In the genomic region with DNA sequence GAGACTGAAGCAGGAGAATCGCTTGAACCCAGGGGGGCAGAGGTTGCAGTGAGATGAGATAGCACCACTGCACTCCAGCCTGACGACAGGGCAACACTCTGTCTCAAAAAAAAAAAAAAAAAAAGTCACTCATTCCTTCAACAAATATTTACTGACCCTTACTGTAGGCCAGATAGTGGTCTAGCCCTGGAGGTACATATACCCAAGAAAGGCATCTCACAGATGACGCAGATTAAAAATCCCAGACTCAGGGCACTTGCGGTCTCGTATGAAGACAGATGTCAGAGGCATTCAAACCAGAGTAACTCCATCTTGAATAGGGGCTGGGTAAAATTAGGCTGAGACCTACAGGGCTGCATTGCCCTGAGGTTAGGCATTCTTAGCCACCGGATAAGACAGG, we compare ENCODE assay signal across 17 cellular contexts. TPM values are rescaled to one million over a fixed set of nuclear protein-coding genes. Genes with fewer than 3 reads are reported as not detected.
DNase-seq lines count a peak whose midpoint lies in the region; ATAC-seq and TF ChIP-seq lines count a peak whose summit lies in the region.
"Had no signal": no experiment of that assay in that cellular context is flagged by ENCODE, and none has a peak within 500 bp of the region (broad histone marks: within the 10 kb centered on the region; RNA-seq: fewer than 3 reads in every experiment).

No MANE protein-coding gene starts in this region.

- H3K36me3 ChIP-seq in Karpas-422 (ENCODE audit: insufficient read depth, low read length) (no peaks in the 10 kb centered on the region), mucosa of rectum (ENCODE audit: control insufficient read depth in 2 of 2, insufficient read depth in 2 of 2, low read length in 2 of 2) (no peaks in the 10 kb centered on the region)
- H3K36me3 ChIP-seq: BE2C, HAP-1 had no signal

- H3K4me3 Mint-ChIP-seq in H9: no peak overlapping the region
- no peak overlapping the region for H3K4me3 Mint-ChIP-seq in stimulated activated naive CD8-positive, alpha-beta T cell treated with anti-CD3 and anti-CD28 coated beads, Interleukin-15, amount 100 ng/mL, for 72 hours
- H3K4me3 Mint-ChIP-seq: CD4-positive, alpha-beta T cell had no signal

- no peaks in the 10 kb centered on the region for H3K27me3 ChIP-seq in H9 (ENCODE audit: insufficient read depth, low read length)
- H3K27me3 ChIP-seq in Karpas-422 (ENCODE audit: low read length): no peaks in the 10 kb centered on the region
- no peaks in the 10 kb centered on the region for H3K27me3 ChIP-seq in mucosa of rectum (ENCODE audit: control insufficient read depth in 2 of 2, insufficient read depth in 2 of 2, low read length in 2 of 2)
- H3K27me3 ChIP-seq: BE2C had no signal

- H3K27me3 Mint-ChIP-seq in H9 (ENCODE audit: low read depth): no peaks in the 10 kb centered on the region; the same call in 1 of the 2 replicates
- H3K27me3 Mint-ChIP-seq in stimulated activated naive CD8-positive, alpha-beta T cell treated with anti-CD3 and anti-CD28 coated beads, Interleukin-15, amount 100 ng/mL, for 72 hours: no peaks in the 10 kb centered on the region
- H3K27me3 Mint-ChIP-seq: CD4-positive, alpha-beta T cell had no signal

- H3K79me2 ChIP-seq in H9 (ENCODE audit: insufficient read depth, low read length): no peaks in the 10 kb centered on the region
- H3K79me2 ChIP-seq in Karpas-422 (ENCODE audit: low read length): peaks cover 69% of the 10 kb centered on the region

- H3K23me2 ChIP-seq in H9 (ENCODE audit: insufficient read length, low read depth, low read length, poor library complexity, severe bottlenecking): no peaks in the 10 kb centered on the region

- no peaks in the 10 kb centered on the region for H3K79me1 ChIP-seq in H9 (ENCODE audit: insufficient read depth, low read depth, low read length, poor library complexity, severe bottlenecking)

- H3K36me3 Mint-ChIP-seq in H9 (ENCODE audit: insufficient read depth in 1 of 3, low read depth in 3 of 3): peaks cover 3 to 13% (median 4%) of the 10 kb centered on the region in 3 experiments; a peak in 5 of 7 replicates

- H3K4me2 ChIP-seq in H9 (ENCODE audit: insufficient read depth, insufficient read length, low read length) (no peak overlapping the region), Karpas-422 (ENCODE audit: low read depth, low read length, poor library complexity, severe bottlenecking) (no peak overlapping the region)

- no peak overlapping the region for H4K91ac ChIP-seq in H9 (ENCODE audit: insufficient read length, low read depth, low read length)

- peaks cover 2% of the 10 kb centered on the region; the same call in 1 of the 2 replicates for H3K4me1 ChIP-seq in H9 (ENCODE audit: insufficient read depth, low read length)
- peaks cover 96% of the 10 kb centered on the region for H3K4me1 ChIP-seq in Karpas-422 (ENCODE audit: low read length)
- H3K4me1 ChIP-seq in mucosa of rectum (ENCODE audit: control insufficient read depth in 2 of 2, insufficient read depth in 2 of 2, low read length in 2 of 2): peaks cover 20 to 38% of the 10 kb centered on the region in 2 donors
- H3K4me1 ChIP-seq: HAP-1 had no signal

- H2AFZ ChIP-seq in H9 (ENCODE audit: low read length): no peak overlapping the region
- H2AFZ ChIP-seq in Karpas-422 (ENCODE audit: low read length): no peak overlapping the region

- H3K9me2 ChIP-seq in Karpas-422 (replicated peaks; ENCODE audit: insufficient read depth, low read length): no peaks in the 10 kb centered on the region

- no peak overlapping the region for H2BK12ac ChIP-seq in H9 (ENCODE audit: insufficient read length, low read depth, low read length)

- H2BK20ac ChIP-seq in H9 (ENCODE audit: low read depth, low read length, poor library complexity, severe bottlenecking): no peak overlapping the region

- no CpG with 5 or more reads among the region's 6 CpGs for WGBS in H9 (ENCODE audit: extremely low coverage, insufficient read length, low lambda C conversion rate)

- no peak overlapping the region for H2AK5ac ChIP-seq in H9 (ENCODE audit: insufficient read length, low read length)

- no peak overlapping the region for H2BK120ac ChIP-seq in H9 (ENCODE audit: low read depth, low read length, poor library complexity, severe bottlenecking)

- no peak overlapping the region for H4K8ac ChIP-seq in H9 (replicated peaks; ENCODE audit: insufficient read length, low read depth, low read length)

- H2BK5ac ChIP-seq in H9 (ENCODE audit: insufficient read length, low read length): no peak overlapping the region

- no peak overlapping the region for H3K4me3 ChIP-seq in Karpas-422 (ENCODE audit: low read length)
- peak overlapping the region in 1 of 2 donors; percentile 31 for H3K4me3 ChIP-seq in mucosa of rectum (ENCODE audit: low read length in 2 of 2)
- H3K4me3 ChIP-seq: GM12878, HAP-1 had no signal

- no peak overlapping the region for H4K5ac ChIP-seq in H9 (ENCODE audit: insufficient read length, low read depth, low read length)

- H3K18ac ChIP-seq in H9 (ENCODE audit: insufficient read length, low read depth, low read length): no peak overlapping the region

- H3K56ac ChIP-seq in H9 (ENCODE audit: insufficient read length, low read depth, low read length): no peak overlapping the region

- ATAC-seq in stimulated activated naive CD8-positive, alpha-beta T cell treated with anti-CD3 and anti-CD28 coated beads, Interleukin-15, amount 100 ng/mL, for 72 hours: no peak

- no peak overlapping the region for H3K14ac ChIP-seq in H9 (ENCODE audit: insufficient read depth, low read length)

- H3K23ac ChIP-seq in H9 (ENCODE audit: insufficient read length, low read depth, low read length): no peak overlapping the region

- H2BK15ac ChIP-seq in H9 (ENCODE audit: low read depth, low read length): no peak overlapping the region

- DNase-seq in H9 (peak; percentile 7), Karpas-422 (no peak), islet precursor cell (peak; percentile 7), NCI-H446 (lab: John Stamatoyannopoulos, UW) (no peak), C1 segment of cervical spinal cord (lab: John Stamatoyannopoulos, UW) (no peak)
- no peak for DNase-seq in stimulated activated naive CD8-positive, alpha-beta T cell treated with anti-CD3 and anti-CD28 coated beads, Interleukin-15, amount 100 ng/mL, for 72 hours
- DNase-seq in stimulated activated CD4-positive, alpha-beta T cell treated with anti-CD3 and anti-CD28 coated beads, Interleukin-12 subunit alpha, Interleukin-12 subunit beta, amount 100 ng/mL, for 4 hours: no peak
- DNase-seq: ACHN; BE2C; CD4-positive, alpha-beta T cell; DND-41; EL had no signal

- H3K4me1 Mint-ChIP-seq in H9: peaks cover 13 to 22% of the 10 kb centered on the region in 2 experiments
- no peaks in the 10 kb centered on the region for H3K4me1 Mint-ChIP-seq in stimulated activated naive CD8-positive, alpha-beta T cell treated with anti-CD3 and anti-CD28 coated beads, Interleukin-15, amount 100 ng/mL, for 72 hours

- no peak overlapping the region for H3K4ac ChIP-seq in H9 (ENCODE audit: low read depth, low read length)

- peaks cover 9 to 12% of the 10 kb centered on the region in 2 experiments; a peak in 4 of 5 replicates for H3K9me3 Mint-ChIP-seq in H9
- H3K9me3 Mint-ChIP-seq in stimulated activated naive CD8-positive, alpha-beta T cell treated with anti-CD3 and anti-CD28 coated beads, Interleukin-15, amount 100 ng/mL, for 72 hours: no peaks in the 10 kb centered on the region
- H3K9me3 Mint-ChIP-seq: CD4-positive, alpha-beta T cell had no signal

- no peak overlapping the region for H3T11ph ChIP-seq in H9 (ENCODE audit: low read length)

- H4K20me1 ChIP-seq in H9 (ENCODE audit: control insufficient read depth, insufficient read depth, insufficient read length): no peaks in the 10 kb centered on the region
- no peaks in the 10 kb centered on the region for H4K20me1 ChIP-seq in Karpas-422 (ENCODE audit: insufficient read depth, low read depth, low read length)

- H3K9ac ChIP-seq in H9 (ENCODE audit: extremely low read depth, insufficient read length, low read length): no peak overlapping the region
- H3K9ac ChIP-seq in Karpas-422 (ENCODE audit: low read length): no peak overlapping the region
- no peak overlapping the region for H3K9ac ChIP-seq in mucosa of rectum (ENCODE audit: low read depth in 1 of 2, low read length in 2 of 2)

- H3K27ac Mint-ChIP-seq in H9: no peak overlapping the region
- H3K27ac Mint-ChIP-seq in stimulated activated naive CD8-positive, alpha-beta T cell treated with anti-CD3 and anti-CD28 coated beads, Interleukin-15, amount 100 ng/mL, for 72 hours: peak overlapping the region in 1 of 2 donors; percentile 23
- H3K27ac Mint-ChIP-seq: CD4-positive, alpha-beta T cell had no signal

- no peak for TF ChIP-seq CTCF in H9 (conservative IDR thresholded peaks at IDR 0.05)

- no peak overlapping the region for H3K27ac ChIP-seq in H9 (ENCODE audit: insufficient read length, low read depth, low read length)
- H3K27ac ChIP-seq in Karpas-422 (ENCODE audit: low read length): peak overlapping the region; percentile 93
- peak overlapping the region; percentile 89 to 90 for H3K27ac ChIP-seq in mucosa of rectum (ENCODE audit: low read depth in 2 of 2, low read length in 2 of 2)

- H3K9me3 ChIP-seq in H9 (ENCODE audit: control insufficient read depth, low read depth, low read length): no peaks in the 10 kb centered on the region
- H3K9me3 ChIP-seq in Karpas-422 (ENCODE audit: low read length): no peaks in the 10 kb centered on the region
- no peaks in the 10 kb centered on the region for H3K9me3 ChIP-seq in mucosa of rectum (ENCODE audit: control insufficient read depth in 2 of 2, low read length in 2 of 2)
- H3K9me3 ChIP-seq: BE2C, Caco-2, HAP-1 had no signal

RNA-seq across cellular contexts. Expression of a gene that starts 44.8 kb away (rescaled TPM):
- total RNA-seq in H9 (2021): 7.6 and 8.4 TPM in 2 replicates
- 40.1 and 56.1 TPM in 2 replicates for total RNA-seq in Karpas-422 (2014; rRNA removed; shearing (Covaris generic); ENCODE audit: low replicate concordance)
- total RNA-seq: G401 had no signal

Comparison
In these comparisons a context has a peak if more than half of its experiments do, and no peak if none do; other contexts are left out.
1. DNase-seq: peak in H9 (single experiment) and islet precursor cell (single experiment); none in Karpas-422 (single experiment), stimulated activated naive CD8-positive, alpha-beta T cell treated with anti-CD3 and anti-CD28 coated beads, Interleukin-15, amount 100 ng/mL, for 72 hours (0 of 2), NCI-H446 (0 of 2), stimulated activated CD4-positive, alpha-beta T cell treated with anti-CD3 and anti-CD28 coated beads, Interleukin-12 subunit alpha, Interleukin-12 subunit beta, amount 100 ng/mL, for 4 hours (single experiment) and C1 segment of cervical spinal cord (0 of 14).